8 cellular contexts compared by ENCODE assay signal in genomic region chr2:226796840-226797288, GRCh38. TPM values are rescaled to one million over a fixed set of nuclear protein-coding genes. Genes with fewer than 3 reads are reported as not detected.
DNase-seq lines count a peak whose midpoint lies in the region; ATAC-seq, FAIRE-seq and TF ChIP-seq lines count a peak whose summit lies in the region.

No MANE protein-coding gene starts in this region.

- peak overlapping the region in 1 of 5 experiments; percentile 44 for H3K27ac Mint-ChIP-seq in brain

- no peak overlapping the region for H3K4me2 ChIP-seq in HCT116 (ENCODE audit: low read length)
- no peak overlapping the region for H3K4me2 ChIP-seq in mesenchymal stem cell (ENCODE audit: low read length, poor library complexity, severe bottlenecking)

- no peak overlapping the region for H3K9ac ChIP-seq in HCT116 (ENCODE audit: low read length)
- H3K9ac ChIP-seq in mesenchymal stem cell (ENCODE audit: low read length) = peak overlapping the region; percentile 95

- peak overlapping the region; percentile 88 for H3K27ac ChIP-seq in HCT116 (ENCODE audit: low read depth, low read length)
- no peak overlapping the region for H3K27ac ChIP-seq in mesenchymal stem cell (ENCODE audit: low read length, poor library complexity, severe bottlenecking)

- peak overlapping the region in 1 of 2 experiments; percentile 49 for H2BK12ac ChIP-seq in mesenchymal stem cell (ENCODE audit: low read length in 2 of 2)

- no peaks in the 10 kb centered on the region for H3K79me1 ChIP-seq in mesenchymal stem cell (replicated peaks; ENCODE audit: low read length, poor library complexity, severe bottlenecking)

- DNase-seq in AG08395 (ENCODE audit: low spot score) (peak; percentile 63), HCT116 (ENCODE audit: low read depth, low spot score) (no peak), mesenchymal stem cell (no peak), NCI-H146 treated with DMSO at 0.1 percent for 48 hours (lab: John Stamatoyannopoulos, UW; ENCODE audit: unreplicated experiment) (no peak), NCI-H1048 (lab: John Stamatoyannopoulos, UW) (no peak), GM12892 (ENCODE audit: insufficient read length) (no peak), DMS153 treated with DMSO at 0.1 percent for 48 hours (lab: John Stamatoyannopoulos, UW; ENCODE audit: unreplicated experiment) (no peak)

- peak overlapping the region; percentile 0 for H4K91ac ChIP-seq in mesenchymal stem cell (ENCODE audit: low read length)

- peaks cover 24% of the 10 kb centered on the region for H3K36me3 Mint-ChIP-seq in brain

- H3K23ac ChIP-seq in mesenchymal stem cell (ENCODE audit: low read length in 2 of 2) = no peak overlapping the region

- H3K9me3 ChIP-seq in HCT116 (ENCODE audit: control insufficient read depth in 1 of 2, insufficient read depth in 1 of 2, low read depth in 1 of 2, low read length in 2 of 2) = peaks cover 0 to 22% of the 10 kb centered on the region in 2 experiments; a peak in 1 of 4 replicates
- H3K9me3 ChIP-seq in mesenchymal stem cell (ENCODE audit: control insufficient read depth, low read length) = no peaks in the 10 kb centered on the region

- peak overlapping the region; percentile 10 to 99 for H3K18ac ChIP-seq in mesenchymal stem cell (ENCODE audit: low read depth in 1 of 2, low read length in 2 of 2)

- no peak overlapping the region for H2BK15ac ChIP-seq in mesenchymal stem cell (ENCODE audit: low read depth, poor library complexity, severe bottlenecking)

- H3K4me3 Mint-ChIP-seq in brain = peak overlapping the region in 4 of 5 experiments; percentile 60 to 86 (median 77)

- no peak overlapping the region for H4K8ac ChIP-seq in mesenchymal stem cell (ENCODE audit: low read length)

- no peak for TF ChIP-seq RAD21 in HCT116 (IDR thresholded peaks at IDR 0.05; ENCODE audit: low read depth)

- H3K79me2 ChIP-seq in HCT116 (ENCODE audit: insufficient read depth, low read length) = peaks cover 85% of the 10 kb centered on the region

- WGBS in mesenchymal stem cell = 93% methylated on average over 17 of the region's 17 CpGs

- peaks cover 67% of the 10 kb centered on the region for H3K4me1 Mint-ChIP-seq in brain

- H3K27me3 ChIP-seq in HCT116 (ENCODE audit: insufficient read depth, low read length) (no peaks in the 10 kb centered on the region), mesenchymal stem cell (ENCODE audit: control insufficient read depth in 1 of 2, insufficient read depth in 1 of 2, low read length in 2 of 2) (no peaks in the 10 kb centered on the region)

- intact Hi-C loops in HCT116 (cut with micrococcal nuclease) = no loop called here

- no peak overlapping the region for H2BK120ac ChIP-seq in mesenchymal stem cell (ENCODE audit: low read depth, low read length)

- no peak for TF ChIP-seq POLR2A in HCT116 (IDR thresholded peaks at IDR 0.05; ENCODE audit: borderline replicate concordance, extremely low read depth, insufficient read depth, insufficient read length)
- no peak for TF ChIP-seq POLR2A in GM12892 (IDR thresholded peaks at IDR 0.05; ENCODE audit: low read depth, low read length)

- H3K9me2 ChIP-seq in HCT116 (ENCODE audit: insufficient read depth) = no peaks in the 10 kb centered on the region

- H3K4ac ChIP-seq in mesenchymal stem cell (ENCODE audit: low read depth in 1 of 2, low read length in 2 of 2) = peak overlapping the region in 1 of 2 experiments; percentile 30

- ATAC-seq in HCT116 = no peak

- peaks cover 12% of the 10 kb centered on the region for H3K27me3 Mint-ChIP-seq in brain

- H2AFZ ChIP-seq in HCT116 (ENCODE audit: low read depth, low read length, poor library complexity, severe bottlenecking) (no peak overlapping the region), mesenchymal stem cell (ENCODE audit: low read depth, low read length) (no peak overlapping the region)

- TF ChIP-seq CTCF in HCT116 (IDR thresholded peaks at IDR 0.05 in 2 of 3, conservative IDR thresholded peaks at IDR 0.05 in 1 of 3; ENCODE audit: borderline replicate concordance in 1 of 3, insufficient read depth in 1 of 3, low read depth in 2 of 3, low read length in 2 of 3) = peak in 1 of 3 experiments; percentile 19; a peak in 1 of 6 replicates
- TF ChIP-seq CTCF in brain (conservative IDR thresholded peaks at IDR 0.05) = no peak

- FAIRE-seq in GM12892 (lab: Jason Lieb, UNC) = no peak

- peaks cover 0 to 11% (median 2%) of the 10 kb centered on the region in 5 experiments for H3K9me3 Mint-ChIP-seq in brain

- CTCF ChIA-PET in HCT116 (lab: Charles Lee) = no interaction called here

- peak overlapping the region; percentile 1 for H2AK5ac ChIP-seq in mesenchymal stem cell (ENCODE audit: low read length, severe bottlenecking)

- POLR2A ChIA-PET in HCT116 (lab: Charles Lee) = no interaction called here

- RAD21 ChIA-PET in HCT116 (lab: Charles Lee; ENCODE audit: low non-redundant PET in 1 of 2, low total read pairs in 2 of 2, uncharacterized antibody in 2 of 2, unreplicated experiment in 2 of 2) = no interaction called here

- BruUV-seq in HCT116 (replicated peaks; lab: Mats Ljungman, UMichigan) = no TSS peak

- peaks cover 14 to 73% of the 10 kb centered on the region in 2 experiments; a peak in 3 of 4 replicates for H3K4me1 ChIP-seq in HCT116 (ENCODE audit: control insufficient read depth in 1 of 2, insufficient read depth in 2 of 2, low read length in 2 of 2)
- peaks cover 37% of the 10 kb centered on the region for H3K4me1 ChIP-seq in mesenchymal stem cell (ENCODE audit: control insufficient read depth, insufficient read depth, low read depth, low read length)

- peaks cover 6 to 64% of the 10 kb centered on the region in 2 experiments; a peak in 1 of 4 replicates for H3K36me3 ChIP-seq in HCT116 (ENCODE audit: control insufficient read depth in 1 of 2, insufficient read depth in 2 of 2, low read length in 2 of 2)
- H3K36me3 ChIP-seq in mesenchymal stem cell (ENCODE audit: control insufficient read depth in 1 of 2, insufficient read depth in 2 of 2, low read depth in 1 of 2, low read length in 2 of 2) = peaks cover 30 to 32% of the 10 kb centered on the region in 2 experiments

- no peaks in the 10 kb centered on the region for H4K20me1 ChIP-seq in HCT116 (ENCODE audit: insufficient read depth)

- no peak overlapping the region for H2BK5ac ChIP-seq in mesenchymal stem cell (ENCODE audit: low read depth, low read length, poor library complexity, severe bottlenecking)

- H3K4me3 ChIP-seq in HCT116 (replicated peaks in 1 of 2; ENCODE audit: low read depth in 1 of 2, low read length in 2 of 2) (no peak overlapping the region), mesenchymal stem cell (ENCODE audit: insufficient read depth in 1 of 2, low read depth in 1 of 2, low read length in 2 of 2) (peak overlapping the region; percentile 15 to 86)

- peak overlapping the region in 1 of 2 experiments; percentile 59 for H3K14ac ChIP-seq in mesenchymal stem cell (ENCODE audit: low read length in 2 of 2)

TF ChIP-seq in HCT116, 20 proteins besides CTCF, POLR2A, EP300 and RAD21:
- TF ChIP-seq ELF1 (IDR thresholded peaks at IDR 0.05; ENCODE audit: borderline replicate concordance, low read depth) = no peak
TF ChIP-seq in HCT116: peak in this region for 0.

RNA-seq across cellular contexts. Expression of gene IRS1, which starts 2.8 kb away (rescaled TPM):
- total RNA-seq in HCT116 (2021; ENCODE audit: unreplicated experiment) = 88.8 TPM
- polyA plus RNA-seq in HCT116 (2012) = 39.4 and 44.1 TPM in 2 replicates
- polyA plus RNA-seq in brain (ENCODE audit: insufficient read depth, low read depth, low replicate concordance) = 2.0 TPM
- polyA plus RNA-seq in mesenchymal stem cell (2013, experiment 1 of 2) = 30.0 TPM
- polyA plus RNA-seq in mesenchymal stem cell (2013, experiment 2 of 2) = 28.7 TPM
- polyA plus RNA-seq in GM12892 (2012; ENCODE audit: missing spikeins) = 0.04 TPM

RNA-seq across cellular contexts. Expression of gene RHBDD1, which starts 39.0 kb away (rescaled TPM):
- total RNA-seq in HCT116 (2021; ENCODE audit: unreplicated experiment) = 73.8 TPM
- polyA plus RNA-seq in HCT116 (2012) = 24.7 and 33.1 TPM in 2 replicates
- polyA plus RNA-seq in brain (ENCODE audit: insufficient read depth, low read depth, low replicate concordance) = 18.1 TPM
- polyA plus RNA-seq in mesenchymal stem cell (2013, experiment 1 of 2) = 20.6 TPM
- polyA plus RNA-seq in mesenchymal stem cell (2013, experiment 2 of 2) = 20.9 TPM
- 12.9 TPM for polyA plus RNA-seq in GM12892 (2012; ENCODE audit: missing spikeins)

Comparison
In these comparisons a context has a peak if more than half of its experiments do, and no peak if none do; other contexts are left out.
1. H3K4me3 ChIP-seq: peak in mesenchymal stem cell (2 of 2); none in HCT116 (0 of 2).